ENCODE assay signal across 1 cellular context in the genomic region with DNA sequence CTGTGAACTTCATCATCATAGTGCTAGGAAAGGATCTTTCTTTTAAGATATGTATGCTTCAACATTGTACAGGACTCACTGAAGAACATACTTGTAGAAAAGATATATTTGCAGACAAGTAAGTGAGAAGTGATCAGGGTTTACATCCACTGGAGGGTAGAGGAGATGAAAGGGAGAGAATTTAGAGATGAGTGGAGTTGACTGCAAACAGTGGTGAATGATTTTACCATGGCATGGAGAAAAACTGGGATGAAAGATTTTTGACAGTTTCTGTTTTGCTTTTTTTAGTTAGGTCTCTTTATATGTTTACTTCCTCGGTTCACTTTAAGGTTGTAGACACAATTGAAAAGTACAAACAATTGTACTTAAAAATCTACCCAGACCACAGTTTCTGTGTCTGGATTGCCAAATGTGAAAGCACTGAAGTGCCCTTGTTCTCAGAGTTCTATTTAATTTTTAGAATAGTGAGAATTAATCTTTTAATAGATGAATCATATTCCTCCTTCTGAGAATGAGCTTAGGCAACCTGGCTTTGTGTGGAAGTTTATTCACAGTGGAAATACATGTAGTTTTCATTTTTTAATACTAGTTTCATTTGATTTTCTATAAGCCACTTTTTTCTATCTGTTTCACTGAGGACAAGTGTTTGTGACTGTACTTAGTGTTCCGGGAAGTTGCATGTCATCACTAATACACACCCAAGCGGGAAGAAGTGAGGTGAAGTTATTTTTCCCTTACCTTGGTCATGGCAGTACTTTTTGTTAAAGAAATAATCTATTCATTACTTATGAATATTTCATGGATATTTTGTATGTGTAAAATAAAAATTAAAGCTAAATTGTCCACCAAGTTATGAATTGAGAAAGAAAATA.
TF ChIP-seq lines count a peak whose summit lies in the region.

No MANE protein-coding gene starts in this region.

TF ChIP-seq in HepG2, 621 proteins besides CTCF, POLR2A, EP300 and RAD21:
- TF ChIP-seq MYC (CRISPR knock-in tag; IDR thresholded peaks at IDR 0.05; ENCODE audit: borderline replicate concordance): no peak
- TF ChIP-seq PHF5A (CRISPR knock-in tag; IDR thresholded peaks at IDR 0.05; ENCODE audit: low read depth, unreplicated experiment): no peak
- no peak for TF ChIP-seq BORCS8-MEF2B (CRISPR knock-in tag; IDR thresholded peaks at IDR 0.05)
- TF ChIP-seq JARID2 (CRISPR knock-in tag; IDR thresholded peaks at IDR 0.05; ENCODE audit: insufficient replicate concordance): no peak
- TF ChIP-seq ZNF280B (CRISPR knock-in tag; IDR thresholded peaks at IDR 0.05; ENCODE audit: borderline replicate concordance): no peak
- no peak for TF ChIP-seq ZNF605 (CRISPR knock-in tag; IDR thresholded peaks at IDR 0.05)
- TF ChIP-seq ZNF33A (CRISPR knock-in tag; IDR thresholded peaks at IDR 0.05; ENCODE audit: borderline replicate concordance): no peak
- TF ChIP-seq PLSCR1 (CRISPR knock-in tag; IDR thresholded peaks at IDR 0.05; ENCODE audit: borderline replicate concordance): no peak
- TF ChIP-seq ADNP (CRISPR knock-in tag; IDR thresholded peaks at IDR 0.05): no peak
- TF ChIP-seq, protein P1, sequence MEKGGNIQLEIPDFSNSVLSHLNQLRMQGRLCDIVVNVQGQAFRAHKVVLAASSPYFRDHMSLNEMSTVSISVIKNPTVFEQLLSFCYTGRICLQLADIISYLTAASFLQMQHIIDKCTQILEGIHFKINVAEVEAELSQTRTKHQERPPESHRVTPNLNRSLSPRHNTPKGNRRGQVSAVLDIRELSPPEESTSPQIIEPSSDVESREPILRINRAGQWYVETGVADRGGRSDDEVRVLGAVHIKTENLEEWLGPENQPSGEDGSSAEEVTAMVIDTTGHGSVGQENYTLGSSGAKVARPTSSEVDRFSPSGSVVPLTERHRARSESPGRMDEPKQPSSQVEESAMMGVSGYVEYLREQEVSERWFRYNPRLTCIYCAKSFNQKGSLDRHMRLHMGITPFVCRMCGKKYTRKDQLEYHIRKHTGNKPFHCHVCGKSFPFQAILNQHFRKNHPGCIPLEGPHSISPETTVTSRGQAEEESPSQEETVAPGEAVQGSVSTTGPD (CRISPR knock-in tag; IDR thresholded peaks at IDR 0.05): no peak
- no peak for TF ChIP-seq NFE2L2 (IDR thresholded peaks at IDR 0.05; ENCODE audit: low read length)
- TF ChIP-seq GATAD1 (CRISPR knock-in tag; IDR thresholded peaks at IDR 0.05): no peak
- no peak for TF ChIP-seq TCF7L2 (IDR thresholded peaks at IDR 0.05; ENCODE audit: low read depth, low read length)
- no peak for TF ChIP-seq ZNF136 (CRISPR knock-in tag; IDR thresholded peaks at IDR 0.05; ENCODE audit: low read depth)
- no peak for TF ChIP-seq KDM5B (CRISPR knock-in tag; IDR thresholded peaks at IDR 0.05; ENCODE audit: borderline replicate concordance)
